Comparison of ENCODE assay signal across 8 cellular contexts in genomic region chr10:7525314-7526016, GRCh38.
DNase-seq lines count a peak whose midpoint lies in the region; ATAC-seq, FAIRE-seq and TF ChIP-seq lines count a peak whose summit lies in the region.

No MANE protein-coding gene starts in this region.

- H3K4me1 ChIP-seq in mucosa of descending colon (ENCODE audit: low read depth), result no peaks in the 10 kb centered on the region

- no peak overlapping the region for H3K27ac ChIP-seq in substantia nigra (ENCODE audit: low read depth, low read length, poor library complexity, severe bottlenecking)

- H3K4me3 ChIP-seq in mucosa of descending colon, result no peak overlapping the region

- peak; percentile 77 for DNase-seq in AG20443 (ENCODE audit: low spot score)
- peak; percentile 40 for DNase-seq in NCI-H2227 (lab: John Stamatoyannopoulos, UW; ENCODE audit: unreplicated experiment)
- DNase-seq in activated CD4-positive, alpha-beta T cell treated with anti-CD3 and anti-CD28 coated beads for 4 hours, result peak; percentile 54 to 72
- DNase-seq in mucosa of descending colon, result peak in 1 of 3 donors; percentile 85
- DNase-seq in substantia nigra (lab: John Stamatoyannopoulos, UW), result peak in 33 of 49 donors; percentile 6 to 70 (median 33)

- H3K36me3 ChIP-seq in mucosa of descending colon (ENCODE audit: low read depth), result no peaks in the 10 kb centered on the region

- ATAC-seq in GM18502 (IDR thresholded peaks at IDR 0.05; ENCODE audit: poor library complexity, unreplicated experiment) (peak; percentile 82), HG02970 (IDR thresholded peaks at IDR 0.05; ENCODE audit: low FRiP score, unreplicated experiment) (peak; percentile 55), mucosa of descending colon (peak; percentile 73)

- TF ChIP-seq CTCF in mucosa of descending colon (IDR thresholded peaks at IDR 0.05), result peak; percentile 46

- intact Hi-C loops in mucosa of descending colon (cut with DNase I, micrococcal nuclease), result loop anchor here in 1 of 2 donors (5.0 kb wide), 1 partner anchor 162 kb away; no protein-coding TSS in a partner anchor

- H3K9me3 ChIP-seq in mucosa of descending colon, result no peaks in the 10 kb centered on the region

- peak; percentile 95 for FAIRE-seq in endometrium (lab: Jason Lieb, UNC)
